Comparison of ENCODE assay signal across 31 cellular contexts in the genomic region with DNA sequence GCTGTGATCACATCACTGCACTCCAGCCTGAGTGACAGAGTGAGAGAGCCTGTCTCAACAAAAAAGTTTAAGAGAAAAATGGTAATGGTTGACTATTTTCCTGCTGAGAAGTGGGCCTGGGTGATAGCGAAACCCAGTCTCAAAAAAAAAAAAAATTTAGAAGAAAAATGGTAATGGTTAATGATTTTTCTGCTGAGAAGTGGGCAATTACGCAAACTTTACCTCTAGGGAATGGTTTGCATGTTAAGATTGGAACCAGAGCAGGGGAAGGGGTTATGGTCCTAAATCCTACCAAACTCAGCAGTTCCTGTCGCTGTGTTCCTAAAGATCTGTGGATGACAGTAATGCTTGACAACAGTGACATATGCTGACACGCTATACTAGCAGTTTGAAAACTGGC.
DNase-seq lines count a peak whose midpoint lies in the region; ATAC-seq, FAIRE-seq and TF ChIP-seq lines count a peak whose summit lies in the region.
"Had no signal": no experiment of that assay in that cellular context is flagged by ENCODE, and none has a peak within 500 bp of the region (broad histone marks: within the 10 kb centered on the region; RNA-seq: fewer than 3 reads in every experiment).

No MANE protein-coding gene starts in this region.

- CTCF ChIA-PET in HepG2 (lab: Yijun Ruan, JAX; ENCODE audit: low intra/inter-chr PET ratio, low total read pairs), result no interaction called here

- H3K36me3 ChIP-seq in liver (ENCODE audit: control insufficient read depth in 4 of 4, insufficient read depth in 3 of 4, low read depth in 1 of 4, low read length in 3 of 4) (peaks cover 0 to 5% (median 0%) of the 10 kb centered on the region in 4 donors), HepG2 (replicated peaks in 1 of 2; ENCODE audit: control insufficient read depth in 1 of 2, insufficient read depth in 2 of 2, low read length in 2 of 2) (no peaks in the 10 kb centered on the region), adrenal gland (replicated peaks in 1 of 2) (no peaks in the 10 kb centered on the region), osteoblast (ENCODE audit: insufficient read depth, low read length) (no peaks in the 10 kb centered on the region), GM23338 (ENCODE audit: insufficient read depth) (no peaks in the 10 kb centered on the region)

- H3K27ac ChIP-seq in liver (ENCODE audit: low read depth in 1 of 2, low read length in 2 of 2), result peak overlapping the region; percentile 77 to 87
- H3K27ac ChIP-seq in HepG2 (ENCODE audit: extremely low read length, insufficient read depth, low read length), result no peak overlapping the region
- peak overlapping the region in 4 of 5 donors; percentile 30 to 85 (median 60) for H3K27ac ChIP-seq in adrenal gland
- peak overlapping the region; percentile 62 for H3K27ac ChIP-seq in osteoblast (ENCODE audit: low read depth, low read length)
- H3K27ac ChIP-seq in foreskin keratinocyte, result no peak overlapping the region
- no peak overlapping the region for H3K27ac ChIP-seq in GM23338 (ENCODE audit: low read depth)
- H3K27ac ChIP-seq: BLaER1, parathyroid adenoma, testis had no signal

- peaks cover 4% of the 10 kb centered on the region; the same call in 2 of the 3 replicates for H3K4me1 Mint-ChIP-seq in GM23338
- H3K4me1 Mint-ChIP-seq: central memory CD8-positive, alpha-beta T cell had no signal

- POLR2A ChIA-PET in HepG2 (lab: Yijun Ruan, JAX), result no interaction called here

- intact Hi-C loops in HepG2 (cut with micrococcal nuclease; ENCODE audit: unreplicated experiment), result no loop called here
- intact Hi-C loops in adrenal gland (cut with DNase I), result no loop called here

- H3K9me2 ChIP-seq in GM23338 (ENCODE audit: insufficient read depth), result no peaks in the 10 kb centered on the region
- H3K9me2 ChIP-seq: SK-N-SH had no signal

- WGBS in liver, result 98% methylated on average over 4 of the region's 4 CpGs
- WGBS in HepG2 (ENCODE audit: low lambda C conversion rate), result 44% methylated on average over 2 of the region's 4 CpGs
- WGBS in adrenal gland, 4 donors, result 92 to 96% (median 95%) methylated on average over 4 of the region's 4 CpGs

- H4K20me1 ChIP-seq in HepG2 (ENCODE audit: insufficient read depth, low read length) (no peaks in the 10 kb centered on the region), osteoblast (ENCODE audit: insufficient read depth, low read length) (no peaks in the 10 kb centered on the region), GM23338 (replicated peaks; ENCODE audit: insufficient read depth) (no peaks in the 10 kb centered on the region)
- H4K20me1 ChIP-seq: BLaER1 had no signal

- no peaks in the 10 kb centered on the region for H3K36me3 Mint-ChIP-seq in GM23338 (ENCODE audit: low read depth)

- H3K79me2 ChIP-seq in HepG2 (ENCODE audit: insufficient read depth, low read length) (no peaks in the 10 kb centered on the region), osteoblast (ENCODE audit: insufficient read depth, low read length) (no peaks in the 10 kb centered on the region), GM23338 (replicated peaks; ENCODE audit: insufficient read depth) (no peaks in the 10 kb centered on the region)
- H3K79me2 ChIP-seq: parathyroid adenoma had no signal

- no peak overlapping the region for H3K4me3 ChIP-seq in liver (ENCODE audit: low read depth in 1 of 3, low read length in 3 of 3)
- H3K4me3 ChIP-seq in HepG2 (replicated peaks in 1 of 3; ENCODE audit: insufficient read depth in 1 of 3, low read depth in 2 of 3, low read length in 3 of 3), result no peak overlapping the region
- H3K4me3 ChIP-seq in adrenal gland, result no peak overlapping the region
- no peak overlapping the region for H3K4me3 ChIP-seq in osteoblast (ENCODE audit: insufficient read depth, low read length)
- no peak overlapping the region for H3K4me3 ChIP-seq in GM23338
- H3K4me3 ChIP-seq: BLaER1, mucosa of descending colon, testis had no signal

- no peak for TF ChIP-seq RAD21 in liver (IDR thresholded peaks at IDR 0.05)
- TF ChIP-seq RAD21 in HepG2 (CRISPR knock-in tag; IDR thresholded peaks at IDR 0.05), result no peak

- no peaks in the 10 kb centered on the region for H3K27me3 ChIP-seq in liver (ENCODE audit: control insufficient read depth in 4 of 4, insufficient read depth in 4 of 4, low read length in 3 of 4)
- peaks cover 0 to 8% of the 10 kb centered on the region in 2 experiments; a peak in 1 of 5 replicates for H3K27me3 ChIP-seq in HepG2 (ENCODE audit: control insufficient read depth in 1 of 2, insufficient read depth in 2 of 2, low read length in 2 of 2)
- H3K27me3 ChIP-seq in adrenal gland, result no peaks in the 10 kb centered on the region
- H3K27me3 ChIP-seq in osteoblast (ENCODE audit: insufficient read depth, low read length), result no peaks in the 10 kb centered on the region
- H3K27me3 ChIP-seq in foreskin keratinocyte, result no peaks in the 10 kb centered on the region
- H3K27me3 ChIP-seq in GM23338 (ENCODE audit: insufficient read depth), result no peaks in the 10 kb centered on the region
- H3K27me3 ChIP-seq: BLaER1, testis had no signal

- H2AFZ ChIP-seq in HepG2 (ENCODE audit: low read length) (no peak overlapping the region), osteoblast (ENCODE audit: low read length) (no peak overlapping the region), GM23338 (no peak overlapping the region)
- H2AFZ ChIP-seq: parathyroid adenoma had no signal

- H3F3A ChIP-seq in GM23338 (replicated peaks; ENCODE audit: low read depth), result no peaks in the 10 kb centered on the region

- ATAC-seq in HepG2 (no peak), foreskin keratinocyte (no peak), GM23338 (no peak)
- ATAC-seq: mucosa of descending colon, T-helper 17 cell had no signal

- DNase-seq in HepG2 (ENCODE audit: low spot score) (no peak), adrenal gland (no peak), osteoblast (ENCODE audit: insufficient read length, low spot score, missing footprints) (no peak), foreskin keratinocyte (no peak), NCI-H2107 treated with DMSO at 0.1 percent for 48 hours (lab: John Stamatoyannopoulos, UW; ENCODE audit: unreplicated experiment) (no peak), GM23338 (ENCODE audit: low spot score) (no peak), epidermal melanocyte (ENCODE audit: insufficient read length, low spot score) (no peak)
- DNase-seq: activated CD4-positive, alpha-beta T cell treated with anti-CD3 and anti-CD28 coated beads for 4 hours; activated effector memory CD4-positive, alpha-beta T cell treated with anti-CD3 and anti-CD28 coated beads, Interleukin-2, amount 50 U/mL, for 16 hours; activated naive CD8-positive, alpha-beta T cell treated with anti-CD3 and anti-CD28 coated beads for 36 hours; activated T-cell treated with anti-CD3 and anti-CD28 coated beads for 4 hours; COR-L47; dermis blood vessel endothelial cell; DMS53; GOT3; islet precursor cell; mucosa of descending colon; NCI-H1092; NCI-H187 treated with DMSO at 0.1 percent for 48 hours; NCI-H2227 treated with DMSO at 0.1 percent for 48 hours; NCI-H526 treated with DMSO at 0.1 percent for 48 hours; nephron progenitor cell; RPMI8226; SK-N-SH; stimulated activated naive CD4-positive, alpha-beta T cell; T-helper 17 cell; testis had no signal

- TF ChIP-seq CTCF in liver (IDR thresholded peaks at IDR 0.05; ENCODE audit: low read depth, low read length, missing input control) (no peak), HepG2 (CRISPR knock-in tag; IDR thresholded peaks at IDR 0.05) (no peak), adrenal gland (IDR thresholded peaks at IDR 0.05) (no peak), osteoblast (IDR thresholded peaks at IDR 0.05; ENCODE audit: extremely low read depth, low read depth, low read length) (no peak), foreskin keratinocyte (conservative IDR thresholded peaks at IDR 0.05) (no peak), GM23338 (conservative IDR thresholded peaks at IDR 0.05; ENCODE audit: low read depth in 2 of 2) (no peak)

- no peak overlapping the region for H3K9ac ChIP-seq in liver (ENCODE audit: low read depth in 1 of 2, low read length in 2 of 2)
- no peak overlapping the region for H3K9ac ChIP-seq in HepG2 (ENCODE audit: insufficient read depth, low read depth, low read length)
- H3K9ac ChIP-seq: BLaER1, parathyroid adenoma, SK-N-SH had no signal

- H3K4me2 ChIP-seq in HepG2 (ENCODE audit: low read depth, low read length), result no peak overlapping the region
- no peak overlapping the region for H3K4me2 ChIP-seq in osteoblast (ENCODE audit: insufficient read depth, low read length)
- H3K4me2 ChIP-seq in GM23338, result no peak overlapping the region
- H3K4me2 ChIP-seq: BLaER1, SK-N-SH had no signal

- no peak overlapping the region for H3K4me3 Mint-ChIP-seq in GM23338
- H3K4me3 Mint-ChIP-seq: activated naive CD8-positive, alpha-beta T cell treated with anti-CD3 and anti-CD28 coated beads for 36 hours; central memory CD8-positive, alpha-beta T cell; nephron progenitor cell; T-helper 17 cell had no signal

- FAIRE-seq in HepG2 (lab: Jason Lieb, UNC), result no peak

- no peaks in the 10 kb centered on the region for H3K9me3 Mint-ChIP-seq in GM23338
- H3K9me3 Mint-ChIP-seq: activated naive CD8-positive, alpha-beta T cell treated with anti-CD3 and anti-CD28 coated beads for 36 hours; central memory CD8-positive, alpha-beta T cell had no signal

- BruUV-seq in HepG2 (replicated peaks; lab: Mats Ljungman, UMichigan), result no TSS peak

- peaks cover 10% of the 10 kb centered on the region for H3K27me3 Mint-ChIP-seq in GM23338 (ENCODE audit: insufficient read depth, low read depth, poor library complexity)
- H3K27me3 Mint-ChIP-seq: activated naive CD8-positive, alpha-beta T cell treated with anti-CD3 and anti-CD28 coated beads for 36 hours; central memory CD8-positive, alpha-beta T cell; T-helper 17 cell had no signal

- H3K4me1 ChIP-seq in liver (ENCODE audit: control insufficient read depth in 4 of 4, insufficient read depth in 4 of 4, low read length in 3 of 4) (peaks cover 0 to 10% (median 4%) of the 10 kb centered on the region in 4 donors), HepG2 (ENCODE audit: insufficient read depth, low read length) (no peaks in the 10 kb centered on the region), adrenal gland (replicated peaks in 1 of 2) (peaks cover 0 to 13% of the 10 kb centered on the region in 2 donors), osteoblast (ENCODE audit: insufficient read depth, low read length) (peaks cover 28% of the 10 kb centered on the region), foreskin keratinocyte (peaks cover 6% of the 10 kb centered on the region), GM23338 (ENCODE audit: insufficient read depth) (no peaks in the 10 kb centered on the region)
- H3K4me1 ChIP-seq: BLaER1, parathyroid adenoma, testis had no signal

- in situ Hi-C loops in HepG2 (cut with HindIII; ENCODE audit: extremely low pct_ligation_motif_present, low pct_unique_long_range_greater_than_20kb), result no loop called here

- no peaks in the 10 kb centered on the region for H3K9me3 ChIP-seq in liver (ENCODE audit: control insufficient read depth in 4 of 4, low read length in 3 of 4)
- H3K9me3 ChIP-seq in HepG2 (ENCODE audit: low read length), result no peaks in the 10 kb centered on the region
- H3K9me3 ChIP-seq in adrenal gland (replicated peaks in 1 of 3), result no peaks in the 10 kb centered on the region
- peaks cover 2% of the 10 kb centered on the region for H3K9me3 ChIP-seq in osteoblast (ENCODE audit: low read depth, low read length)
- H3K9me3 ChIP-seq: mucosa of descending colon, SK-N-SH, testis had no signal

- TF ChIP-seq POLR2A in HepG2 (IDR thresholded peaks at IDR 0.05; ENCODE audit: insufficient read depth in 1 of 2, low read depth in 2 of 2, low read length in 2 of 2) (no peak), adrenal gland (IDR thresholded peaks at IDR 0.05) (no peak)

- H3K27ac Mint-ChIP-seq in GM23338, result no peak overlapping the region
- H3K27ac Mint-ChIP-seq: activated naive CD8-positive, alpha-beta T cell treated with anti-CD3 and anti-CD28 coated beads for 36 hours; nephron progenitor cell; T-helper 17 cell had no signal

- TF ChIP-seq EP300 in HepG2 (IDR thresholded peaks at IDR 0.05; ENCODE audit: low read depth in 2 of 2, low read length in 2 of 2), result no peak
- no peak for TF ChIP-seq EP300 in HepG2 (CRISPR knock-in tag; IDR thresholded peaks at IDR 0.05; ENCODE audit: borderline replicate concordance)

Comparison
In these comparisons a context has a peak if more than half of its experiments do, and no peak if none do; other contexts are left out.
1. H3K27ac ChIP-seq: peak in liver (2 of 2), adrenal gland (4 of 5) and osteoblast (single experiment); none in HepG2 (single experiment), foreskin keratinocyte (single experiment) and GM23338 (single experiment).